ENCODE assay signal across 24 cellular contexts in genomic region chr18:75063615-75064512, GRCh38.
"Had no signal": no experiment of that assay in that cellular context is flagged by ENCODE, and none has a peak within 500 bp of the region (broad histone marks: within the 10 kb centered on the region; RNA-seq: fewer than 3 reads in every experiment).

No MANE protein-coding gene starts in this region.

- H3K27ac Mint-ChIP-seq: effector memory CD8-positive, alpha-beta T cell; nephron progenitor cell; stimulated activated memory B cell treated with anti-CD40 and anti-IgM and Interleukin-4, amounts not matched to agents 10 μg/mL and 1 μg/mL and 100 μg/mL, for 72 hours; stimulated activated naive CD8-positive, alpha-beta T cell treated with anti-CD3 and anti-CD28 coated beads, Interleukin-15, Interleukin-2, amounts not matched to agents 100 ng/mL and 50 ng/mL, for 24 hours had no signal

- DNase-seq: cerebellar nuclear complex; cortex of kidney; effector memory CD8-positive, alpha-beta T cell; foreskin fibroblast; heart left ventricle; mesenchymal stem cell; midbrain; naive thymus-derived CD8-positive, alpha-beta T cell; nephron progenitor cell; occipital lobe; ovary; psoas muscle; right cardiac atrium; spleen; stimulated activated CD4-positive, alpha-beta T cell treated with anti-CD3 and anti-CD28 coated beads, Interleukin-4, amount 100 ng/mL, for 4 hours; transverse colon had no signal

- H3K27ac ChIP-seq: cardiac muscle cell, epithelial cell of prostate, gastroesophageal sphincter, heart left ventricle, hepatocyte, ovary, psoas muscle, skin epidermis, spleen, suprapubic skin, transverse colon had no signal

- H3K36me3 ChIP-seq: cardiac muscle cell, ovary had no signal

- H3K4me3 ChIP-seq: cardiac muscle cell, gastroesophageal sphincter, heart left ventricle, hepatocyte, ovary, psoas muscle, skin epidermis, spleen, suprapubic skin, transverse colon had no signal

- H3K4me3 Mint-ChIP-seq: effector memory CD8-positive, alpha-beta T cell; naive thymus-derived CD8-positive, alpha-beta T cell; nephron progenitor cell; stimulated activated memory B cell treated with anti-CD40 and anti-IgM and Interleukin-4, amounts not matched to agents 10 μg/mL and 1 μg/mL and 100 μg/mL, for 72 hours; stimulated activated naive CD8-positive, alpha-beta T cell treated with anti-CD3 and anti-CD28 coated beads, Interleukin-15, Interleukin-2, amounts not matched to agents 100 ng/mL and 50 ng/mL, for 24 hours had no signal

- H3K9me3 Mint-ChIP-seq: effector memory CD8-positive, alpha-beta T cell; naive thymus-derived CD8-positive, alpha-beta T cell; stimulated activated memory B cell treated with anti-CD40 and anti-IgM and Interleukin-4, amounts not matched to agents 10 μg/mL and 1 μg/mL and 100 μg/mL, for 72 hours; stimulated activated naive CD8-positive, alpha-beta T cell treated with anti-CD3 and anti-CD28 coated beads, Interleukin-15, Interleukin-2, amounts not matched to agents 100 ng/mL and 50 ng/mL, for 24 hours had no signal

- H3K27me3 Mint-ChIP-seq: effector memory CD8-positive, alpha-beta T cell; naive thymus-derived CD8-positive, alpha-beta T cell; stimulated activated memory B cell treated with anti-CD40 and anti-IgM and Interleukin-4, amounts not matched to agents 10 μg/mL and 1 μg/mL and 100 μg/mL, for 72 hours; stimulated activated naive CD8-positive, alpha-beta T cell treated with anti-CD3 and anti-CD28 coated beads, Interleukin-15, Interleukin-2, amounts not matched to agents 100 ng/mL and 50 ng/mL, for 24 hours had no signal

- H3K4me1 ChIP-seq: gastroesophageal sphincter, heart left ventricle, psoas muscle, spleen, suprapubic skin, transverse colon had no signal

- H3K9me3 ChIP-seq: heart left ventricle, ovary, psoas muscle, spleen, suprapubic skin, transverse colon had no signal

- H3K27me3 ChIP-seq: cardiac muscle cell, gastroesophageal sphincter, heart left ventricle, hepatocyte, ovary, spleen, suprapubic skin, transverse colon had no signal

- ATAC-seq: effector memory CD8-positive, alpha-beta T cell; gastroesophageal sphincter; naive thymus-derived CD8-positive, alpha-beta T cell; psoas muscle; stimulated activated memory B cell treated with anti-CD40 and anti-IgM and Interleukin-4, amounts not matched to agents 10 μg/mL and 1 μg/mL and 100 μg/mL, for 72 hours had no signal
